Comparison of ENCODE assay signal across 34 cellular contexts in genomic region chr1:34316773-34317172, GRCh38.
"Had no signal": no experiment of that assay in that cellular context is flagged by ENCODE, and none has a peak within 500 bp of the region (broad histone marks: within the 10 kb centered on the region; RNA-seq: fewer than 3 reads in every experiment).

No MANE protein-coding gene starts in this region.

- H3K27me3 ChIP-seq: adrenal gland, body of pancreas, brain microvascular endothelial cell, breast epithelium had no signal

- H3K27ac ChIP-seq: adrenal gland, body of pancreas, brain microvascular endothelial cell, breast epithelium, VCaP had no signal

- FAIRE-seq: astrocyte, TTC549 had no signal

- H3K36me3 ChIP-seq: adrenal gland, brain microvascular endothelial cell, breast epithelium had no signal

- ATAC-seq: activated CD8-positive, alpha-beta T cell treated with anti-CD3 and anti-CD28 coated beads for 36 hours; activated naive CD4-positive, alpha-beta T cell treated with anti-CD3 and anti-CD28 coated beads, Interleukin-2, amount 50 U/mL, for 72 hours; activated T-cell treated with anti-CD3 and anti-CD28 coated beads, Interleukin-2, amount 50 U/mL, for 4 hours; activated T-cell treated with anti-CD3 and anti-CD28 coated beads, Interleukin-2, amount 50 U/mL, for 72 hours; activated T-helper 17 cell treated with anti-CD3 and anti-CD28 coated beads, Interleukin-2, amount 50 U/mL, for 72 hours; body of pancreas had no signal

- H3K9me3 ChIP-seq: adrenal gland had no signal

- DNase-seq: activated B cell treated with CpG ODN at 0.5 μM for 24 hours; activated CD4-positive, alpha-beta memory T cell treated with anti-CD3 and anti-CD28 coated beads for 36 hours; activated CD4-positive, alpha-beta T cell treated with anti-CD3 and anti-CD28 coated beads for 4 hours; activated CD4-positive, alpha-beta T cell treated with anti-CD3 and anti-CD28 coated beads, Interleukin-2, amount 10 ng/mL, durations not matched to agents 24 days and 14 days; activated CD4-positive, alpha-beta T cell treated with anti-CD3 and anti-CD28 coated beads, Interleukin-2, amount 50 U/mL, for 1 hour; activated CD4-positive, alpha-beta T cell treated with anti-CD3 and anti-CD28 coated beads, Interleukin-2, amount 50 U/mL, for 4 hours; activated CD4-positive, CD25-positive, alpha-beta regulatory T cell treated with anti-CD3 and anti-CD28 coated beads, Interleukin-2, amount 50 U/mL, for 72 hours; activated CD8-positive, alpha-beta memory T cell treated with anti-CD3 and anti-CD28 coated beads, Interleukin-2, amount 50 U/mL, for 4 hours; activated CD8-positive, alpha-beta T cell treated with anti-CD3 and anti-CD28 coated beads for 36 hours; activated effector memory CD4-positive, alpha-beta T cell treated with anti-CD3 and anti-CD28 coated beads, Interleukin-2, amount 50 U/mL, for 16 hours; activated gamma-delta T cell treated with Interleukin-2 at 50 U/mL for 16 hours; activated naive CD4-positive, alpha-beta T cell; activated naive CD4-positive, alpha-beta T cell treated with anti-CD3 and anti-CD28 coated beads for 36 hours; activated naive CD4-positive, alpha-beta T cell treated with anti-CD3 and anti-CD28 coated beads, Interleukin-2, amount 50 U/mL, for 16 hours; activated naive CD8-positive, alpha-beta T cell treated with anti-CD3 and anti-CD28 coated beads for 36 hours; activated T-cell treated with anti-CD3 and anti-CD28 coated beads for 4 hours; activated T-cell treated with anti-CD3 and anti-CD28 coated beads, Interleukin-2, amount 50 U/mL, for 1 hour; activated T-cell treated with anti-CD3 and anti-CD28 coated beads, Interleukin-2, amount 50 U/mL, for 4 hours; activated T-cell treated with anti-CD3 and anti-CD28 coated beads, Interleukin-2, amount 50 U/mL, for 72 hours; adrenal gland; amniotic stem cell; aorta; body of pancreas; brain microvascular endothelial cell; central memory CD4-positive, alpha-beta T cell; T-helper 1 cell; T-helper 2 cell; T-helper 9 cell had no signal

- H3K4me1 ChIP-seq: adrenal gland, body of pancreas, breast epithelium had no signal

- H3K4me3 ChIP-seq: adrenal gland, body of pancreas, breast epithelium had no signal
